ENCODE assay signal across 9 cellular contexts in the genomic region with DNA sequence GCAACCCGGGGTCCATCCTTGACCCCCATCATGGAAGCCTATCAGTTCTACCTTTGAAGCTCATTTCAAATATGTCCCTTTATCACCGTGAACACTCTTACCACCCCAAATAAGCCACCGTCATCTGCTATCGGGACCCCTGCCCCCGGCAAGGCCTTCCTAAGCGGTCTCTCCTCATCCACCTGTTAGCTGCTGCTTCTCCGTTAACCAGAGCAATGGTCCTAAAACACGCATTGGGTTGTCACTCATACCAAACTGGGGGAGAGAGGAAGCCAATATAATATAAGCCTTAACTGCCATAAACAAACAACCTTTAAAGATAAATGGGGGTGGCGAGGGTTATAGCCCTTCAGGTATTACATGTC. TPM values are rescaled to one million over a fixed set of nuclear protein-coding genes. Genes with fewer than 3 reads are reported as not detected.
DNase-seq lines count a peak whose midpoint lies in the region; ATAC-seq and TF ChIP-seq lines count a peak whose summit lies in the region.
"Had no signal": no experiment of that assay in that cellular context is flagged by ENCODE, and none has a peak within 500 bp of the region (broad histone marks: within the 10 kb centered on the region; RNA-seq: fewer than 3 reads in every experiment).

No MANE protein-coding gene starts in this region.

- peak; percentile 3 for ATAC-seq in sciatic nerve
- no peak for ATAC-seq in HG02642 (IDR thresholded peaks at IDR 0.05; ENCODE audit: poor library complexity, unreplicated experiment)
- no peak for ATAC-seq in HG02885 (IDR thresholded peaks at IDR 0.05; ENCODE audit: poor library complexity, unreplicated experiment)
- ATAC-seq in activated CD8-positive, alpha-beta T cell treated with anti-CD3 and anti-CD28 coated beads, Interleukin-2, amount 10 ng/mL, durations not matched to agents 7 days and 5 days, result no peak

- H3K4me3 Mint-ChIP-seq in activated CD8-positive, alpha-beta T cell treated with anti-CD3 and anti-CD28 coated beads, Interleukin-2, amount 10 ng/mL, durations not matched to agents 7 days and 5 days, result no peak overlapping the region
- H3K4me3 Mint-ChIP-seq: natural killer cell had no signal

- TF ChIP-seq CTCF in fibroblast of lung (conservative IDR thresholded peaks at IDR 0.05 in 1 of 2, IDR thresholded peaks at IDR 0.05 in 1 of 2; ENCODE audit: low read depth in 1 of 2, low read length in 2 of 2), result no peak

- H3K9ac ChIP-seq in NT2/D1 (ENCODE audit: insufficient read length, low read depth), result peak overlapping the region; percentile 94
- peak overlapping the region; percentile 84 for H3K9ac ChIP-seq in fibroblast of lung (ENCODE audit: insufficient read depth, low read length)

- H3K9me3 Mint-ChIP-seq in activated CD8-positive, alpha-beta T cell treated with anti-CD3 and anti-CD28 coated beads, Interleukin-2, amount 10 ng/mL, durations not matched to agents 7 days and 5 days (ENCODE audit: insufficient read depth), result no peaks in the 10 kb centered on the region
- H3K9me3 Mint-ChIP-seq: natural killer cell had no signal

- H3K4me1 ChIP-seq in NT2/D1 (ENCODE audit: insufficient read depth, insufficient read length) (peaks cover 4% of the 10 kb centered on the region), fibroblast of lung (ENCODE audit: control insufficient read depth, extremely low read depth, insufficient read depth, low read length) (no peaks in the 10 kb centered on the region)

- peak overlapping the region; percentile 96 for H3K4me2 ChIP-seq in fibroblast of lung (ENCODE audit: extremely low read depth, insufficient read depth, low read length)

- H3K27me3 ChIP-seq in NT2/D1 (ENCODE audit: insufficient read depth, insufficient read length) (no peaks in the 10 kb centered on the region), fibroblast of lung (ENCODE audit: control insufficient read depth, insufficient read depth, low read length) (no peaks in the 10 kb centered on the region)

- intact Hi-C loops in sciatic nerve (cut with DNase I), result no loop called here

- no peaks in the 10 kb centered on the region for H3K27me3 Mint-ChIP-seq in activated CD8-positive, alpha-beta T cell treated with anti-CD3 and anti-CD28 coated beads, Interleukin-2, amount 10 ng/mL, durations not matched to agents 7 days and 5 days (ENCODE audit: low read depth)

- H3K36me3 ChIP-seq in NT2/D1 (ENCODE audit: insufficient read depth, insufficient read length, low read length) (peaks cover 38% of the 10 kb centered on the region), fibroblast of lung (ENCODE audit: control insufficient read depth, insufficient read depth, low read length) (peaks cover 2% of the 10 kb centered on the region)

- H4K20me1 ChIP-seq in fibroblast of lung (ENCODE audit: control insufficient read depth, extremely low read depth, insufficient read depth, low read length), result no peaks in the 10 kb centered on the region

- H3K9me3 ChIP-seq in NT2/D1 (ENCODE audit: insufficient read depth, low read length) (no peaks in the 10 kb centered on the region), fibroblast of lung (ENCODE audit: control insufficient read depth, insufficient read depth, low read depth, low read length) (no peaks in the 10 kb centered on the region)

- no peak overlapping the region for H2AFZ ChIP-seq in fibroblast of lung (ENCODE audit: low read length)

- CTCF ChIA-PET in activated CD8-positive, alpha-beta T cell treated with anti-CD3 and anti-CD28 coated beads, Interleukin-2, amount 10 ng/mL, durations not matched to agents 7 days and 5 days (lab: Charles Lee), result interaction anchor here (0.7 to 8.5 kb wide), 11 partner anchors 11 to 136 kb away, joined by 3 to 136 read pairs (median 10); a partner anchor contains a TSS

- H3K27ac Mint-ChIP-seq in activated CD8-positive, alpha-beta T cell treated with anti-CD3 and anti-CD28 coated beads, Interleukin-2, amount 10 ng/mL, durations not matched to agents 7 days and 5 days, result no peak overlapping the region
- H3K27ac Mint-ChIP-seq: natural killer cell had no signal

- peaks cover 44% of the 10 kb centered on the region for H3K4me1 Mint-ChIP-seq in activated CD8-positive, alpha-beta T cell treated with anti-CD3 and anti-CD28 coated beads, Interleukin-2, amount 10 ng/mL, durations not matched to agents 7 days and 5 days (ENCODE audit: low read depth)

- peak overlapping the region; percentile 78 for H3K27ac ChIP-seq in fibroblast of lung (ENCODE audit: insufficient read depth, low read length)

- POLR2A ChIA-PET in activated CD8-positive, alpha-beta T cell treated with anti-CD3 and anti-CD28 coated beads, Interleukin-2, amount 10 ng/mL, durations not matched to agents 7 days and 5 days (lab: Charles Lee), result interaction anchor here (1.2 to 2.6 kb wide), 3 partner anchors 12 to 122 kb away, joined by 5 to 19 read pairs (median 8); a partner anchor contains a TSS

- H3K79me2 ChIP-seq in fibroblast of lung (ENCODE audit: control insufficient read depth, insufficient read depth, low read length), result peaks cover 30% of the 10 kb centered on the region

- H3K4me3 ChIP-seq in GM08714 (ENCODE audit: low read length) (peak overlapping the region; percentile 93), NT2/D1 (ENCODE audit: insufficient read length, low read depth) (peak overlapping the region; percentile 98), fibroblast of lung (replicated peaks in 1 of 4; ENCODE audit: control extremely low read depth in 1 of 4, insufficient read depth in 1 of 4, low read depth in 3 of 4, low read length in 4 of 4) (peak overlapping the region; percentile 49 to 90 (median 82))

- H3K36me3 Mint-ChIP-seq in activated CD8-positive, alpha-beta T cell treated with anti-CD3 and anti-CD28 coated beads, Interleukin-2, amount 10 ng/mL, durations not matched to agents 7 days and 5 days (ENCODE audit: low read depth), result peaks cover 21% of the 10 kb centered on the region

- DNase-seq in NT2/D1 (ENCODE audit: low read depth, low spot score) (no peak), fibroblast of lung (ENCODE audit: low read depth in 2 of 2) (no peak), sciatic nerve (ENCODE audit: low spot score) (no peak), NCI-H446 (lab: John Stamatoyannopoulos, UW) (no peak)
- DNase-seq in activated CD8-positive, alpha-beta T cell treated with anti-CD3 and anti-CD28 coated beads, Interleukin-2, amount 10 ng/mL, durations not matched to agents 7 days and 5 days, result no peak

RNA-seq across cellular contexts. Expression of a gene that starts 0.7 kb away (rescaled TPM):
- total RNA-seq in fibroblast of lung (63.9 and 72.7 TPM in 2 replicates), sciatic nerve (40.3 TPM)
- polyA plus RNA-seq in fibroblast of lung, result 59.4 and 70.4 TPM in 2 replicates
- polyA plus RNA-seq in fibroblast of lung (2012), result 40.4 and 45.9 TPM in 2 replicates
- polyA minus RNA-seq in fibroblast of lung (ENCODE audit: low replicate concordance), result 2.2 TPM in 2 replicates
- 10 to 100 TPM; 36.9 to 39.4 TPM for total RNA-seq in activated CD8-positive, alpha-beta T cell treated with anti-CD3 and anti-CD28 coated beads, Interleukin-2, amount 10 ng/mL, durations not matched to agents 7 days and 5 days

RNA-seq across cellular contexts. Expression of a gene that starts 12.5 kb away (rescaled TPM):
- 10.5 and 11.7 TPM in 2 replicates for total RNA-seq in fibroblast of lung
- 1.3 and 2.1 TPM in 2 replicates for polyA plus RNA-seq in fibroblast of lung
- polyA plus RNA-seq in fibroblast of lung (2012), result 0.76 and 1.8 TPM in 2 replicates
- polyA minus RNA-seq in fibroblast of lung (ENCODE audit: low replicate concordance), result 0.89 TPM in 1 of 2 replicates, not detected in the other
- total RNA-seq in sciatic nerve, result 30.3 TPM
- total RNA-seq in activated CD8-positive, alpha-beta T cell treated with anti-CD3 and anti-CD28 coated beads, Interleukin-2, amount 10 ng/mL, durations not matched to agents 7 days and 5 days, result 1 to 10 TPM; 4.8 to 5.2 TPM
